ENCODE assay signal across 10 cellular contexts in genomic region chr5:129903466-129904101, GRCh38. TPM values are rescaled to one million over a fixed set of nuclear protein-coding genes. Genes with fewer than 3 reads are reported as not detected.
A peak's percentile ranks its signal among the peaks of the same experiment; 100 is the strongest.
DNase-seq lines count a peak whose midpoint lies in the region; ATAC-seq, FAIRE-seq and TF ChIP-seq lines count a peak whose summit lies in the region.
"Had no signal": no experiment of that assay in that cellular context is flagged by ENCODE, and none has a peak within 500 bp of the region (broad histone marks: within the 10 kb centered on the region; RNA-seq: fewer than 3 reads in every experiment).

No MANE protein-coding gene starts in this region.

- H3K27ac Mint-ChIP-seq in activated CD4-positive, alpha-beta T cell treated with anti-CD3 and anti-CD28 coated beads for 36 hours, result no peak overlapping the region

- TF ChIP-seq CTCF in body of pancreas (IDR thresholded peaks at IDR 0.05) (no peak), HepG2 (CRISPR knock-in tag; IDR thresholded peaks at IDR 0.05) (no peak)

- H4K20me1 ChIP-seq in HepG2 (ENCODE audit: insufficient read depth, low read length), result no peaks in the 10 kb centered on the region

- POLR2A ChIA-PET in activated CD4-positive, alpha-beta T cell treated with anti-CD3 and anti-CD28 coated beads for 36 hours (lab: Charles Lee), result no interaction called here
- POLR2A ChIA-PET in HepG2 (lab: Yijun Ruan, JAX), result no interaction called here

- H3K4me3 ChIP-seq in body of pancreas (peak overlapping the region; percentile 56 to 57), HepG2 (replicated peaks in 1 of 3; ENCODE audit: insufficient read depth in 1 of 3, low read depth in 2 of 3, low read length in 3 of 3) (peak overlapping the region; percentile 57 to 74 (median 64)), thymus (ENCODE audit: low read length) (peak overlapping the region; percentile 51)

- in situ Hi-C loops in HepG2 (cut with HindIII; ENCODE audit: extremely low pct_ligation_motif_present, low pct_unique_long_range_greater_than_20kb), result loop anchor here (25.0 kb wide), 1 partner anchor 1209 kb away; no protein-coding TSS in a partner anchor

- peaks cover 0 to 16% of the 10 kb centered on the region in 2 donors for H3K27me3 ChIP-seq in body of pancreas
- peaks cover 6 to 24% of the 10 kb centered on the region in 2 experiments; a peak in 4 of 5 replicates for H3K27me3 ChIP-seq in HepG2 (ENCODE audit: control insufficient read depth in 1 of 2, insufficient read depth in 2 of 2, low read length in 2 of 2)
- peaks cover 37% of the 10 kb centered on the region for H3K27me3 ChIP-seq in thymus (ENCODE audit: control insufficient read depth, insufficient read depth)

- H3K36me3 ChIP-seq in body of pancreas (replicated peaks in 1 of 2; ENCODE audit: insufficient read depth in 1 of 2, low read depth in 2 of 2) (no peaks in the 10 kb centered on the region), HepG2 (replicated peaks in 1 of 2; ENCODE audit: control insufficient read depth in 1 of 2, insufficient read depth in 2 of 2, low read length in 2 of 2) (no peaks in the 10 kb centered on the region), thymus (ENCODE audit: control insufficient read depth, insufficient read depth) (no peaks in the 10 kb centered on the region)

- H3K36me3 Mint-ChIP-seq in activated CD4-positive, alpha-beta T cell treated with anti-CD3 and anti-CD28 coated beads for 36 hours (ENCODE audit: low read depth), result no peaks in the 10 kb centered on the region

- peak overlapping the region; percentile 79 for H3K4me2 ChIP-seq in HepG2 (ENCODE audit: low read depth, low read length)

- TF ChIP-seq EP300 in HepG2 (IDR thresholded peaks at IDR 0.05; ENCODE audit: low read depth in 2 of 2, low read length in 2 of 2), result no peak
- TF ChIP-seq EP300 in HepG2 (CRISPR knock-in tag; IDR thresholded peaks at IDR 0.05; ENCODE audit: borderline replicate concordance), result no peak

- H3K9me3 ChIP-seq in body of pancreas, result no peaks in the 10 kb centered on the region
- no peaks in the 10 kb centered on the region for H3K9me3 ChIP-seq in HepG2 (ENCODE audit: low read length)
- no peaks in the 10 kb centered on the region for H3K9me3 ChIP-seq in thymus (ENCODE audit: control insufficient read depth)

- H3K27ac ChIP-seq in body of pancreas (peak overlapping the region in 3 of 4 donors; percentile 49 to 62 (median 61)), HepG2 (ENCODE audit: extremely low read length, insufficient read depth, low read length) (no peak overlapping the region), thymus (ENCODE audit: low read depth) (no peak overlapping the region)

- no peaks in the 10 kb centered on the region for H3K79me2 ChIP-seq in HepG2 (ENCODE audit: insufficient read depth, low read length)

- H3K27me3 Mint-ChIP-seq in activated CD4-positive, alpha-beta T cell treated with anti-CD3 and anti-CD28 coated beads for 36 hours, result peaks cover 41% of the 10 kb centered on the region

- peak overlapping the region; percentile 45 for H3K4me3 Mint-ChIP-seq in activated CD4-positive, alpha-beta T cell treated with anti-CD3 and anti-CD28 coated beads for 36 hours

- peak overlapping the region; percentile 56 for H2AFZ ChIP-seq in HepG2 (ENCODE audit: low read length)

- TF ChIP-seq POLR2A in body of pancreas (IDR thresholded peaks at IDR 0.05) (no peak), HepG2 (IDR thresholded peaks at IDR 0.05; ENCODE audit: insufficient read depth in 1 of 2, low read depth in 2 of 2, low read length in 2 of 2) (no peak)

- CTCF ChIA-PET in activated CD4-positive, alpha-beta T cell treated with anti-CD3 and anti-CD28 coated beads for 36 hours (lab: Charles Lee), result no interaction called here
- CTCF ChIA-PET in HepG2 (lab: Yijun Ruan, JAX; ENCODE audit: low intra/inter-chr PET ratio, low total read pairs), result no interaction called here

- no TSS peak for BruUV-seq in HepG2 (replicated peaks; lab: Mats Ljungman, UMichigan)

- no peak for ATAC-seq in activated CD4-positive, alpha-beta T cell treated with anti-CD3 and anti-CD28 coated beads for 36 hours
- ATAC-seq in body of pancreas (peak; percentile 16), HepG2 (peak; percentile 11; the same call in 2 of the 3 replicates), HG02852 (IDR thresholded peaks at IDR 0.05; ENCODE audit: unreplicated experiment) (no peak), GM18907 (IDR thresholded peaks at IDR 0.05; ENCODE audit: unreplicated experiment) (no peak)

- no peak for TF ChIP-seq RAD21 in HepG2 (CRISPR knock-in tag; IDR thresholded peaks at IDR 0.05)

- no peak for DNase-seq in activated CD4-positive, alpha-beta T cell treated with anti-CD3 and anti-CD28 coated beads for 36 hours
- no peak for DNase-seq in activated CD4-positive, alpha-beta T cell treated with anti-CD3 and anti-CD28 coated beads for 4 hours
- DNase-seq in body of pancreas, result peak in 1 of 4 donors; percentile 4
- DNase-seq in HepG2 (ENCODE audit: low spot score), result no peak
- DNase-seq in stimulated activated CD4-positive, alpha-beta T cell treated with anti-CD3 and anti-CD28 coated beads, Interleukin-12 subunit alpha, Interleukin-12 subunit beta, amount 100 ng/mL, for 4 hours, result no peak
- DNase-seq: DND-41 had no signal

- H3K4me1 ChIP-seq in body of pancreas (peaks cover 27% of the 10 kb centered on the region), HepG2 (ENCODE audit: insufficient read depth, low read length) (peaks cover 33% of the 10 kb centered on the region), thymus (ENCODE audit: control insufficient read depth, insufficient read depth, low read length) (no peaks in the 10 kb centered on the region)

- WGBS in body of pancreas, 2 donors, result 4 to 7% methylated on average over 29 of the region's 29 CpGs
- 2% methylated on average over 21 of the region's 29 CpGs for WGBS in HepG2 (ENCODE audit: low lambda C conversion rate)
- WGBS in thymus, result 9% methylated on average over 29 of the region's 29 CpGs

- H3K9me3 Mint-ChIP-seq in activated CD4-positive, alpha-beta T cell treated with anti-CD3 and anti-CD28 coated beads for 36 hours (ENCODE audit: low read depth), result no peaks in the 10 kb centered on the region

- peaks cover 11% of the 10 kb centered on the region for H3K4me1 Mint-ChIP-seq in activated CD4-positive, alpha-beta T cell treated with anti-CD3 and anti-CD28 coated beads for 36 hours

- no peak for FAIRE-seq in HepG2 (lab: Jason Lieb, UNC)
- FAIRE-seq: TTC549 had no signal

- no peak overlapping the region for H3K9ac ChIP-seq in HepG2 (ENCODE audit: insufficient read depth, low read depth, low read length)

- intact Hi-C loops in activated CD4-positive, alpha-beta T cell treated with anti-CD3 and anti-CD28 coated beads for 36 hours (cut with DNase I, micrococcal nuclease), result loop anchor here in 1 of 2 experiments (10.0 kb wide), 1 partner anchor 1211 kb away; no protein-coding TSS in a partner anchor
- intact Hi-C loops in body of pancreas (cut with DNase I), result no loop called here
- intact Hi-C loops in HepG2 (cut with micrococcal nuclease; ENCODE audit: unreplicated experiment), result no loop called here

TF ChIP-seq in HepG2, 621 proteins besides CTCF, POLR2A, EP300 and RAD21 (continues in another document):
- TF ChIP-seq TEAD2 (CRISPR knock-in tag; IDR thresholded peaks at IDR 0.05), result no peak
- no peak for TF ChIP-seq ZNF382 (CRISPR knock-in tag; IDR thresholded peaks at IDR 0.05; ENCODE audit: borderline replicate concordance)
- 0 out of 2 replicates have a peak, but pooled peaks have one; percentile 32 for TF ChIP-seq HIVEP1 (CRISPR knock-in tag; IDR thresholded peaks at IDR 0.05)
- no peak for TF ChIP-seq KDM3A (CRISPR knock-in tag; IDR thresholded peaks at IDR 0.05; ENCODE audit: low read depth)
- peak; percentile 49; the same call in 1 of the 2 replicates for TF ChIP-seq THRA (CRISPR knock-in tag; IDR thresholded peaks at IDR 0.05; ENCODE audit: borderline replicate concordance)
- peak; percentile 48 for TF ChIP-seq SRSF1 (optimal IDR thresholded peaks at IDR 0.05; ENCODE audit: low read depth, low read length)
- peak; percentile 43 for TF ChIP-seq XRCC5 (optimal IDR thresholded peaks at IDR 0.05; ENCODE audit: low read length)

RNA-seq across cellular contexts. Expression of gene CHSY3, which starts 0.7 kb away (rescaled TPM):
- total RNA-seq in activated CD4-positive, alpha-beta T cell treated with anti-CD3 and anti-CD28 coated beads for 36 hours, result not detected
- total RNA-seq in body of pancreas, result 1 to 10 TPM; 3.3 to 6.5 TPM
- 1.5 and 4.1 TPM in 2 replicates for total RNA-seq in HepG2 (2016; rRNA removed; fragmentation: Illumina TruSeq; extraction: Trizol)
- total RNA-seq in HepG2 (2016; cell fraction: cytosol; rRNA removed; fragmentation: Illumina TruSeq; extraction: Trizol; ENCODE audit: low read depth), result 0.26 and 0.40 TPM in 2 replicates
- total RNA-seq in HepG2 (2016; cell fraction: insoluble cytoplasmic fraction; rRNA removed; fragmentation: Illumina TruSeq; extraction: Trizol), result 1.7 and 3.4 TPM in 2 replicates
- 0.83 and 1.3 TPM in 2 replicates for total RNA-seq in HepG2 (2016; cell fraction: membrane; rRNA removed; fragmentation: Illumina TruSeq; extraction: Trizol)
- 7.4 and 8.1 TPM in 2 replicates for total RNA-seq in HepG2 (2016; cell fraction: nucleus; rRNA removed; fragmentation: Illumina TruSeq; extraction: Trizol)
- 0.26 and 0.34 TPM in 2 replicates for polyA plus RNA-seq in HepG2 (2011; rRNA removed)
- polyA plus RNA-seq in HepG2 (2011; cell fraction: cytosol; rRNA removed), result 0.25 and 0.28 TPM in 2 replicates
- 0.16 and 0.21 TPM in 2 replicates for polyA plus RNA-seq in HepG2 (2011; cell fraction: nucleus; rRNA removed)
- 0.04 and 0.08 TPM in 2 replicates for polyA plus RNA-seq in HepG2 (2012)
- polyA plus RNA-seq in HepG2 (2016; cell fraction: cytosol; fragmentation: Illumina TruSeq; extraction: Trizol; ENCODE audit: low read depth), result 0.07 and 0.10 TPM in 2 replicates
- 0.78 and 0.92 TPM in 2 replicates for polyA plus RNA-seq in HepG2 (2016; cell fraction: insoluble cytoplasmic fraction; fragmentation: Illumina TruSeq; extraction: Trizol; ENCODE audit: low read depth)
- polyA plus RNA-seq in HepG2 (2016; cell fraction: membrane; fragmentation: Illumina TruSeq; extraction: Trizol; ENCODE audit: low read depth), result 0.24 and 0.31 TPM in 2 replicates
- 1.9 and 2.4 TPM in 2 replicates for polyA plus RNA-seq in HepG2 (2016; cell fraction: nucleus; fragmentation: Illumina TruSeq; extraction: Trizol; ENCODE audit: insufficient read depth, low read depth)
- polyA minus RNA-seq in HepG2 (2011; rRNA and poly(A)+ RNA removed; ENCODE audit: low replicate concordance), result 0.72 TPM in 1 of 2 replicates, not detected in the other
- 0.97 and 1.6 TPM in 2 replicates for polyA minus RNA-seq in HepG2 (2011; cell fraction: cytosol; rRNA and poly(A)+ RNA removed)
- polyA minus RNA-seq in HepG2 (2011; cell fraction: nucleus; rRNA and poly(A)+ RNA removed), result 1.6 and 2.2 TPM in 2 replicates
- polyA plus RNA-seq in thymus, result 0.59 TPM

Comparison
In these comparisons a context has a peak if more than half of its experiments do, and no peak if none do; other contexts are left out.
1. ATAC-seq: peak in body of pancreas (single experiment) and HepG2 (single experiment); none in activated CD4-positive, alpha-beta T cell treated with anti-CD3 and anti-CD28 coated beads for 36 hours (single experiment), HG02852 (single experiment) and GM18907 (single experiment).
2. H3K27ac ChIP-seq: peak in body of pancreas (3 of 4); none in HepG2 (single experiment) and thymus (single experiment).
3. Peak in every context shown above with its lines, with median percentiles within 50 percentile points of each other: H3K4me3 ChIP-seq.